In the genomic region with DNA sequence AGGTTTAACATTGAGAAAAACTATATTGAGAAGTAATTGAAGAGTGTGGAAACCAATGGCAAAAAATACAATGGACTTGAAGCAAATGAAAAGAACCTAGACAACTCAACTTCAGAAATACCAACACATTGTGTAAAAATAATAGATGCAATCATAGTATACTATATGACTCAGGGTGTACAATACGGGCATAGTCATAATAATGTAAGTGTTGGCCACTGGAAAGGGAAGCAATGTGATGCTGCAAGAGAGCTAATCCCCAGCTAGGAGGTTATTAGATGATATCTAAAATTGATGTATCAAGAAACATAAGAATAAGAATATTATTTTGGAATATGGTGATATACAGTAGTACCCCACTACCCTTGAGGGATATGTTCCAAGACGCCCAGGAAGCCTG, we compare ENCODE assay signal across 19 cellular contexts.
"Had no signal": no experiment of that assay in that cellular context is flagged by ENCODE, and none has a peak within 500 bp of the region (broad histone marks: within the 10 kb centered on the region; RNA-seq: fewer than 3 reads in every experiment).

No MANE protein-coding gene starts in this region.

- H3K9me3 ChIP-seq: gastrocnemius medialis, uterus had no signal

- DNase-seq: activated CD4-positive, alpha-beta T cell treated with anti-CD3 and anti-CD28 coated beads for 1 hour; activated CD4-positive, alpha-beta T cell treated with anti-CD3 and anti-CD28 coated beads, Interleukin-2, amount 50 U/mL, for 4 hours; activated gamma-delta T cell treated with Interleukin-2 at 50 U/mL for 16 hours; activated naive CD8-positive, alpha-beta T cell treated with anti-CD3 and anti-CD28 coated beads for 36 hours; central memory CD4-positive, alpha-beta T cell; erythroblast; gastrocnemius medialis; left ventricle myocardium inferior; nephron progenitor cell; occipital lobe; retina; stimulated activated CD4-positive, alpha-beta T cell treated with anti-CD3 and anti-CD28 coated beads, Interleukin-2, amount 100 ng/mL, for 24 hours; T-helper 2 cell; transverse colon; uterus; WERI-Rb-1 had no signal

- H3K27me3 Mint-ChIP-seq: activated naive CD8-positive, alpha-beta T cell treated with anti-CD3 and anti-CD28 coated beads for 36 hours; stimulated activated naive CD8-positive, alpha-beta T cell treated with anti-CD3 and anti-CD28 coated beads, Interleukin-15, Interleukin-2, amounts not matched to agents 100 ng/mL and 50 ng/mL, for 24 hours had no signal

- ATAC-seq: gastrocnemius medialis had no signal

- H3K27me3 ChIP-seq: dorsolateral prefrontal cortex, gastrocnemius medialis, transverse colon, uterus had no signal

- H3K4me3 ChIP-seq: dorsolateral prefrontal cortex, gastrocnemius medialis, left ventricle myocardium inferior, transverse colon, uterus had no signal

- H3K36me3 Mint-ChIP-seq: activated naive CD8-positive, alpha-beta T cell treated with anti-CD3 and anti-CD28 coated beads for 36 hours had no signal

- H3K27ac ChIP-seq: dorsolateral prefrontal cortex, gastrocnemius medialis, left ventricle myocardium inferior, transverse colon, uterus, WERI-Rb-1 had no signal

- H3K36me3 ChIP-seq: gastrocnemius medialis, left ventricle myocardium inferior, transverse colon, uterus, WERI-Rb-1 had no signal

- H3K4me3 Mint-ChIP-seq: activated naive CD8-positive, alpha-beta T cell treated with anti-CD3 and anti-CD28 coated beads for 36 hours; activated T-helper 1 cell treated with anti-CD3 and anti-CD28 coated beads, Interleukin-12 subunit alpha, Interleukin-12 subunit beta, Interleukin-2, Interleukin-4 antibody, amounts not matched to agents 30 ng/mL and 10 ng/mL and 1 ng/mL, durations not matched to agents 14 hours and 24 hours and 36 hours; nephron progenitor cell; stimulated activated naive CD8-positive, alpha-beta T cell treated with anti-CD3 and anti-CD28 coated beads, Interleukin-15, Interleukin-2, amounts not matched to agents 100 ng/mL and 50 ng/mL, for 24 hours had no signal

- H3K27ac Mint-ChIP-seq: activated naive CD8-positive, alpha-beta T cell treated with anti-CD3 and anti-CD28 coated beads for 36 hours; activated T-helper 1 cell treated with anti-CD3 and anti-CD28 coated beads, Interleukin-12 subunit alpha, Interleukin-12 subunit beta, Interleukin-2, Interleukin-4 antibody, amounts not matched to agents 30 ng/mL and 10 ng/mL and 1 ng/mL, durations not matched to agents 14 hours and 24 hours and 36 hours; nephron progenitor cell; stimulated activated naive CD8-positive, alpha-beta T cell treated with anti-CD3 and anti-CD28 coated beads, Interleukin-15, Interleukin-2, amounts not matched to agents 100 ng/mL and 50 ng/mL, for 24 hours had no signal
